ENCODE assay signal across 7 cellular contexts in the genomic region with DNA sequence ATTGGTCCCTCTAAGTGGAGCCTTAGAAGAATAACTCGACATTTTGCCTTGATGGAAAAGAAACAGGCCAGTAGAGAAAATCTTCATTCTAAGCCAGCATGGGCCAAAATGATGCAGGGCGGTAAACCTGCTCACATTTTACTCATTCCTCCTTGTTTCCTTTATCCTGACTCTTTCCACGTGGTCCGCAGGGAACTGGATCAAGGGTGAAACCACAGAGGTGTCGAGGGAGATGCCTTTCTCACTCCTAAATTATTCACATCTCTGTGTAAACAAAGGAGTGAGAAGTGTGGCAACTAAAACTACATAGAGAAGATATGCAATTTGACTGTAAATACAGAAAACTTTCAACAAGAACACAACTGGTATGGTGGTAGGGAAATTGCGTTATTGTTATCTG.
DNase-seq lines count a peak whose midpoint lies in the region; ATAC-seq, FAIRE-seq and TF ChIP-seq lines count a peak whose summit lies in the region.
"Not testable (repeated sequence)": the region's sequence is repeated elsewhere in the genome, so short reads cannot be mapped to it uniquely, and the experiment has no call there.

No MANE protein-coding gene starts in this region.

- DNase-seq in Caki2 (ENCODE audit: low read depth) = peak; percentile 27
- DNase-seq in H54 (ENCODE audit: insufficient read length, low spot score) = not testable (repeated sequence)
- DNase-seq in PC-3 = peak; percentile 2
- peak; percentile 1 for DNase-seq in astrocyte of the hippocampus (ENCODE audit: low read depth, low spot score)
- DNase-seq in endodermal cell = peak; percentile 53
- DNase-seq in fibroblast of villous mesenchyme (ENCODE audit: low read depth) = peak; percentile 16
- peak; percentile 3 for DNase-seq in myocyte (ENCODE audit: low read depth)

- FAIRE-seq in H54 (lab: Jason Lieb, UNC) = peak; percentile 98

- CTCF ChIA-PET in PC-3 (lab: Charles Lee) = not testable (repeated sequence)

- H3K9me2 ChIP-seq in PC-3 (replicated peaks; ENCODE audit: low read length) = not testable (repeated sequence)

- H2AFZ ChIP-seq in PC-3 (ENCODE audit: low read length) = not testable (repeated sequence)

- H3K27ac ChIP-seq in PC-3 (ENCODE audit: low read length); endodermal cell (ENCODE audit: low read depth, low read length): not testable (repeated sequence)

- not testable (repeated sequence) for H3K36me3 ChIP-seq in PC-3 (ENCODE audit: low read depth, low read length); endodermal cell (ENCODE audit: control insufficient read depth, insufficient read depth, low read length)

- POLR2A ChIA-PET in PC-3 (lab: Charles Lee; ENCODE audit: unreplicated experiment) = not testable (repeated sequence)

- H3K27me3 ChIP-seq in PC-3 (ENCODE audit: low read length); endodermal cell (ENCODE audit: control insufficient read depth, insufficient read depth, low read length, poor library complexity, severe bottlenecking): not testable (repeated sequence)

- in situ Hi-C loops in Caki2 (cut with HindIII; ENCODE audit: low pct_unique_long_range_greater_than_20kb, low sequenced_read_pairs) = not testable (repeated sequence)

- not testable (repeated sequence) for H3K4me3 ChIP-seq in PC-3 (ENCODE audit: low read length); endodermal cell (ENCODE audit: low read length); fibroblast of villous mesenchyme (ENCODE audit: low read depth, low read length)

- H3K9ac ChIP-seq in PC-3 (ENCODE audit: low read length); endodermal cell (ENCODE audit: extremely low read depth, low read length, poor library complexity, severe bottlenecking): not testable (repeated sequence)

- not testable (repeated sequence) for H3K4me1 ChIP-seq in PC-3 (ENCODE audit: insufficient read depth, low read length); endodermal cell (ENCODE audit: control insufficient read depth, insufficient read depth, low read length)

- not testable (repeated sequence) for TF ChIP-seq POLR2A in H54 (IDR thresholded peaks at IDR 0.05; ENCODE audit: low read depth, low read length)

- not testable (repeated sequence) for H3K4me1 Mint-ChIP-seq in endodermal cell

- 61 to 83% methylated on average over 1 to 4 of the region's 6 CpGs for WGBS in endodermal cell (ENCODE audit: insufficient coverage in 1 of 2, insufficient read length in 1 of 2), 2 experiments

- H3F3A ChIP-seq in PC-3 (ENCODE audit: low read length, unreplicated experiment) = not testable (repeated sequence)

- H3K4me2 ChIP-seq in PC-3 (ENCODE audit: low read length) = not testable (repeated sequence)

- H3K4me3 Mint-ChIP-seq in endodermal cell = not testable (repeated sequence)

- not testable (repeated sequence) for H3K36me3 Mint-ChIP-seq in endodermal cell (ENCODE audit: low read depth)

- H3K27me3 Mint-ChIP-seq in endodermal cell (ENCODE audit: insufficient read depth) = not testable (repeated sequence)

- H3K9me3 ChIP-seq in PC-3 (ENCODE audit: low read length); endodermal cell (ENCODE audit: control insufficient read depth, low read length): not testable (repeated sequence)

- intact Hi-C loops in PC-3 (cut with micrococcal nuclease) = not testable (repeated sequence)

- not testable (repeated sequence) for H3K79me2 ChIP-seq in PC-3 (ENCODE audit: low read length)

- H3K27ac Mint-ChIP-seq in endodermal cell = not testable (repeated sequence)

- not testable (repeated sequence) for TF ChIP-seq CTCF in PC-3 (conservative IDR thresholded peaks at IDR 0.05; ENCODE audit: low read depth, low read length); endodermal cell (conservative IDR thresholded peaks at IDR 0.05); fibroblast of villous mesenchyme (IDR thresholded peaks at IDR 0.05; ENCODE audit: insufficient read depth, low read depth, low read length)

- peak; percentile 40; the same call in 1 of the 2 replicates for ATAC-seq in PC-3

- H4K20me1 ChIP-seq in PC-3 (ENCODE audit: low read length) = not testable (repeated sequence)

- H3K9me3 Mint-ChIP-seq in endodermal cell = not testable (repeated sequence)

- BruUV-seq in PC-3 (replicated peaks; lab: Mats Ljungman, UMichigan) = not testable (repeated sequence)
